ENCODE assay signal across 2 cellular contexts in genomic region chr1:12096615-12097014, GRCh38.
TF ChIP-seq lines count a peak whose summit lies in the region.

No MANE protein-coding gene starts in this region.

TF ChIP-seq in IMR-90, 13 proteins besides CTCF, POLR2A, EP300 and RAD21:
- peak; percentile 82 for TF ChIP-seq MAFK (IDR thresholded peaks at IDR 0.05; ENCODE audit: low read depth, low read length)
- no peak for TF ChIP-seq BHLHE40 (IDR thresholded peaks at IDR 0.05; ENCODE audit: low read depth, low read length)

TF ChIP-seq in K562, 482 proteins besides CTCF, POLR2A, EP300 and RAD21:
- TF ChIP-seq MAFF (IDR thresholded peaks at IDR 0.05; ENCODE audit: low read length) (peak; percentile 75), C11orf30 (IDR thresholded peaks at IDR 0.05; ENCODE audit: low read depth) (peak; percentile 78), ZNF740 (CRISPR knock-in tag; IDR thresholded peaks at IDR 0.05) (no peak), ZNF740 (tag; IDR thresholded peaks at IDR 0.05) (no peak), MAFK (IDR thresholded peaks at IDR 0.05; ENCODE audit: low read length) (peak; percentile 76), MAFG (tag; conservative IDR thresholded peaks at IDR 0.05) (peak; percentile 58), ZNF316 (IDR thresholded peaks at IDR 0.05) (peak; percentile 88)
